8 cellular contexts compared by ENCODE assay signal in the genomic region with DNA sequence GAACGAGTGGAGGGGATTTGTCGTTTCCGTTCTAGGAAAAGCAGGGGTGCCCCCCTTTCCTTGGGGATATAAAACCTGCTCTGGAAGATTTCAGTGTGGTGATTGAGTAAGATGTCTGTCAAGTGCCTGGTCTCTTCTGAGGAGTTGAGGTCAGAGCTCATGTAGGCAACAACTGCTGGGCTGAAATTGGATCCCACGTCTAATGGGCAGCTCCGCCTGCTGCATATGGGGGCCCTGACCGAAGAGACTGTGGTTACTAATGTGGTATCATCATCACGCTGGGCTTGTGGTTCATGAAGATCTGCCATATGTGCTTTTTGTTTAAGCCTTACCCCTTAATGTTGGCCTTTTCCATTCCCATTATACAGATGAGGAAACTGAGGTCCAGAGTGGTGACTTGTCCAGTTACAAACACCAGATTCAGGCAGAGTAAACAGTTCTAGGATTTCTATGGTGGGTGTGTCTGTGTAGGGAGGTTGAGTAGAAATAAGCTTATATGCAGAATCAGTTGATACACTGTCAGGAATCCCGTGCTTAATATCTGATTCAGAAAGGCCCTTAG. TPM values are rescaled to one million over a fixed set of nuclear protein-coding genes. Genes with fewer than 3 reads are reported as not detected.
A peak's percentile ranks its signal among the peaks of the same experiment; 100 is the strongest.
DNase-seq lines count a peak whose midpoint lies in the region; ATAC-seq and TF ChIP-seq lines count a peak whose summit lies in the region.

No MANE protein-coding gene starts in this region.

- TF ChIP-seq POLR2A in vagina (IDR thresholded peaks at IDR 0.05), result no peak

- TF ChIP-seq CTCF in vagina (IDR thresholded peaks at IDR 0.05), result no peak

- H3K4me3 Mint-ChIP-seq in activated T-cell treated with anti-CD3 and anti-CD28 coated beads, Interleukin-2, amount 50 U/mL, for 72 hours, result peak overlapping the region; percentile 99 to 100
- H3K4me3 Mint-ChIP-seq in central memory CD8-positive, alpha-beta T cell, result peak overlapping the region; percentile 98

- WGBS in mesenchymal stem cell, result under 1% methylated on average over 7 of the region's 8 CpGs

- H3K4me1 ChIP-seq in mesenchymal stem cell (ENCODE audit: control insufficient read depth, insufficient read depth, low read depth, low read length) (peaks cover 11% of the 10 kb centered on the region), vagina (peaks cover 33% of the 10 kb centered on the region)

- H3K36me3 Mint-ChIP-seq in activated T-cell treated with anti-CD3 and anti-CD28 coated beads, Interleukin-2, amount 50 U/mL, for 72 hours (ENCODE audit: insufficient read depth in 2 of 2), result peaks cover 6 to 22% of the 10 kb centered on the region in 2 donors
- H3K36me3 Mint-ChIP-seq in central memory CD8-positive, alpha-beta T cell (ENCODE audit: insufficient read depth), result peaks cover 14% of the 10 kb centered on the region

- no peak overlapping the region for H2BK120ac ChIP-seq in mesenchymal stem cell (ENCODE audit: low read depth, low read length)

- H3K27me3 Mint-ChIP-seq in activated T-cell treated with anti-CD3 and anti-CD28 coated beads, Interleukin-2, amount 50 U/mL, for 72 hours (ENCODE audit: low read depth), result no peaks in the 10 kb centered on the region
- H3K27me3 Mint-ChIP-seq in central memory CD8-positive, alpha-beta T cell, result no peaks in the 10 kb centered on the region

- H4K91ac ChIP-seq in mesenchymal stem cell (ENCODE audit: low read length), result peak overlapping the region; percentile 16

- H3K9me3 ChIP-seq in mesenchymal stem cell (ENCODE audit: control insufficient read depth, low read length), result no peaks in the 10 kb centered on the region
- H3K9me3 ChIP-seq in vagina, result no peaks in the 10 kb centered on the region

- no peak overlapping the region for H2BK12ac ChIP-seq in mesenchymal stem cell (ENCODE audit: low read length in 2 of 2)

- no peak for ATAC-seq in activated T-cell treated with anti-CD3 and anti-CD28 coated beads, Interleukin-2, amount 50 U/mL, for 72 hours (replicated peaks in 1 of 2)
- ATAC-seq in central memory CD8-positive, alpha-beta T cell (replicated peaks; ENCODE audit: extremely low read depth, poor library complexity, severe bottlenecking), result no peak
- no peak for ATAC-seq in HG02678 (IDR thresholded peaks at IDR 0.05; ENCODE audit: unreplicated experiment)

- no peaks in the 10 kb centered on the region for H3K9me3 Mint-ChIP-seq in activated T-cell treated with anti-CD3 and anti-CD28 coated beads, Interleukin-2, amount 50 U/mL, for 72 hours
- no peaks in the 10 kb centered on the region for H3K9me3 Mint-ChIP-seq in central memory CD8-positive, alpha-beta T cell

- peaks cover 64% of the 10 kb centered on the region for H3K4me1 Mint-ChIP-seq in activated T-cell treated with anti-CD3 and anti-CD28 coated beads, Interleukin-2, amount 50 U/mL, for 72 hours (ENCODE audit: low read depth)
- H3K4me1 Mint-ChIP-seq in central memory CD8-positive, alpha-beta T cell, result peaks cover 34% of the 10 kb centered on the region

- H3K27ac Mint-ChIP-seq in activated T-cell treated with anti-CD3 and anti-CD28 coated beads, Interleukin-2, amount 50 U/mL, for 72 hours, result peak overlapping the region; percentile 99
- H3K27ac Mint-ChIP-seq in central memory CD8-positive, alpha-beta T cell (ENCODE audit: low read depth), result peak overlapping the region; percentile 99

- no peak overlapping the region for H2AFZ ChIP-seq in mesenchymal stem cell (ENCODE audit: low read depth, low read length)

- peak overlapping the region; percentile 19 for H4K8ac ChIP-seq in mesenchymal stem cell (ENCODE audit: low read length)

- DNase-seq in activated T-cell treated with anti-CD3 and anti-CD28 coated beads, Interleukin-2, amount 50 U/mL, for 72 hours, result no peak
- no peak for DNase-seq in activated T-cell treated with anti-CD3 and anti-CD28 coated beads, Interleukin-2, amount 50 U/mL, for 1 hour
- peak; percentile 97 for DNase-seq in NCI-H2029 (lab: John Stamatoyannopoulos, UW)
- DNase-seq in central memory CD8-positive, alpha-beta T cell (ENCODE audit: low spot score in 2 of 2), result no peak
- DNase-seq in mesenchymal stem cell, result peak; percentile 98
- no peak for DNase-seq in vagina (ENCODE audit: extremely low spot score in 2 of 2)
- no peak for DNase-seq in amygdala (lab: John Stamatoyannopoulos, UW)

- H3K4me3 ChIP-seq in mesenchymal stem cell (ENCODE audit: insufficient read depth in 1 of 2, low read depth in 1 of 2, low read length in 2 of 2) (peak overlapping the region; percentile 70 to 96), vagina (peak overlapping the region; percentile 76 to 94)

- H3K79me1 ChIP-seq in mesenchymal stem cell (replicated peaks; ENCODE audit: low read length, poor library complexity, severe bottlenecking), result peaks cover 6% of the 10 kb centered on the region

- H3K23ac ChIP-seq in mesenchymal stem cell (ENCODE audit: low read length in 2 of 2), result no peak overlapping the region

- H2BK15ac ChIP-seq in mesenchymal stem cell (ENCODE audit: low read depth, poor library complexity, severe bottlenecking), result no peak overlapping the region

- peak overlapping the region; percentile 57 for H3K4me2 ChIP-seq in mesenchymal stem cell (ENCODE audit: low read length, poor library complexity, severe bottlenecking)

- H3K27ac ChIP-seq in mesenchymal stem cell (ENCODE audit: low read length, poor library complexity, severe bottlenecking) (peak overlapping the region; percentile 96), vagina (peak overlapping the region; percentile 83)

- peak overlapping the region; percentile 98 for H3K9ac ChIP-seq in mesenchymal stem cell (ENCODE audit: low read length)

- H3K18ac ChIP-seq in mesenchymal stem cell (ENCODE audit: low read depth in 1 of 2, low read length in 2 of 2), result peak overlapping the region; percentile 40 to 50

- peak overlapping the region; percentile 40 to 48 for H3K4ac ChIP-seq in mesenchymal stem cell (ENCODE audit: low read depth in 1 of 2, low read length in 2 of 2)

- intact Hi-C loops in vagina (cut with DNase I), result no loop called here

- H3K27me3 ChIP-seq in mesenchymal stem cell (ENCODE audit: control insufficient read depth in 1 of 2, insufficient read depth in 1 of 2, low read length in 2 of 2) (no peaks in the 10 kb centered on the region), vagina (no peaks in the 10 kb centered on the region)

- peak overlapping the region in 1 of 2 experiments; percentile 21 for H3K14ac ChIP-seq in mesenchymal stem cell (ENCODE audit: low read length in 2 of 2)

- peaks cover 13 to 25% of the 10 kb centered on the region in 2 experiments for H3K36me3 ChIP-seq in mesenchymal stem cell (ENCODE audit: control insufficient read depth in 1 of 2, insufficient read depth in 2 of 2, low read depth in 1 of 2, low read length in 2 of 2)
- H3K36me3 ChIP-seq in vagina, result peaks cover 0 to 10% of the 10 kb centered on the region in 2 donors

- H2AK5ac ChIP-seq in mesenchymal stem cell (ENCODE audit: low read length, severe bottlenecking), result no peak overlapping the region

- H2BK5ac ChIP-seq in mesenchymal stem cell (ENCODE audit: low read depth, low read length, poor library complexity, severe bottlenecking), result no peak overlapping the region

RNA-seq across cellular contexts. Expression of a gene that starts 0.6 kb away (rescaled TPM):
- total RNA-seq in activated T-cell treated with anti-CD3 and anti-CD28 coated beads, Interleukin-2, amount 50 U/mL, for 72 hours, result 10 to 100 TPM; 28.4 to 31.7 TPM
- 60.0 TPM for polyA plus RNA-seq in mesenchymal stem cell (2013, experiment 1 of 2)
- polyA plus RNA-seq in mesenchymal stem cell (2013, experiment 2 of 2), result 63.6 TPM
- total RNA-seq in vagina, result 18.7 TPM

RNA-seq across cellular contexts. Expression of a gene that starts 7.8 kb away (rescaled TPM):
- total RNA-seq in activated T-cell treated with anti-CD3 and anti-CD28 coated beads, Interleukin-2, amount 50 U/mL, for 72 hours, result 10 to 100 TPM; 32.7 to 34.5 TPM
- 54.7 TPM for polyA plus RNA-seq in mesenchymal stem cell (2013, experiment 1 of 2)
- 53.0 TPM for polyA plus RNA-seq in mesenchymal stem cell (2013, experiment 2 of 2)
- 26.3 TPM for total RNA-seq in vagina

RNA-seq across cellular contexts. Expression of a gene that starts 23.3 kb away (rescaled TPM):
- 10 to 100 TPM; 67.9 to 81.4 TPM for total RNA-seq in activated T-cell treated with anti-CD3 and anti-CD28 coated beads, Interleukin-2, amount 50 U/mL, for 72 hours
- polyA plus RNA-seq in mesenchymal stem cell (2013, experiment 1 of 2), result 34.6 TPM
- 33.6 TPM for polyA plus RNA-seq in mesenchymal stem cell (2013, experiment 2 of 2)
- total RNA-seq in vagina, result 50.3 TPM

RNA-seq across cellular contexts. Expression of a gene that starts 33.5 kb away (rescaled TPM):
- not detected for total RNA-seq in activated T-cell treated with anti-CD3 and anti-CD28 coated beads, Interleukin-2, amount 50 U/mL, for 72 hours
- polyA plus RNA-seq in mesenchymal stem cell (2013, experiment 1 of 2), result not detected
- polyA plus RNA-seq in mesenchymal stem cell (2013, experiment 2 of 2), result 0.01 TPM
- not detected for total RNA-seq in vagina

Comparison
In these comparisons a context has a peak if more than half of its experiments do, and no peak if none do; other contexts are left out.
1. DNase-seq: peak in NCI-H2029 (single experiment) and mesenchymal stem cell (single experiment); none in activated T-cell treated with anti-CD3 and anti-CD28 coated beads, Interleukin-2, amount 50 U/mL, for 72 hours (0 of 2), activated T-cell treated with anti-CD3 and anti-CD28 coated beads, Interleukin-2, amount 50 U/mL, for 1 hour (single experiment), central memory CD8-positive, alpha-beta T cell (0 of 2), vagina (0 of 2) and amygdala (0 of 56).